In genomic region chr15:70252056-70252935, GRCh38 we compare ENCODE assay signal across 16 cellular contexts.
A peak's percentile ranks its signal among the peaks of the same experiment; 100 is the strongest.
DNase-seq lines count a peak whose midpoint lies in the region; ATAC-seq and TF ChIP-seq lines count a peak whose summit lies in the region.
"Had no signal": no experiment of that assay in that cellular context is flagged by ENCODE, and none has a peak within 500 bp of the region (broad histone marks: within the 10 kb centered on the region; RNA-seq: fewer than 3 reads in every experiment).

No MANE protein-coding gene starts in this region.

- ATAC-seq in DND-41 (ENCODE audit: insufficient read depth, low read depth) (peak; percentile 94), HG03439 (IDR thresholded peaks at IDR 0.05; ENCODE audit: unreplicated experiment) (no peak), GM18498 (IDR thresholded peaks at IDR 0.05; ENCODE audit: unreplicated experiment) (no peak)
- ATAC-seq in CD8-positive, alpha-beta T cell, result no peak
- ATAC-seq: body of pancreas; left cardiac atrium; naive thymus-derived CD8-positive, alpha-beta T cell; Panc1 had no signal

- no peaks in the 10 kb centered on the region for H3K9me3 ChIP-seq in DND-41 (ENCODE audit: insufficient read depth, low read length, severe bottlenecking)
- no peaks in the 10 kb centered on the region for H3K9me3 ChIP-seq in neuronal stem cell (replicated peaks in 1 of 2; ENCODE audit: control insufficient read depth in 2 of 2, insufficient read depth in 1 of 2, low read depth in 1 of 2, low read length in 2 of 2)
- no peaks in the 10 kb centered on the region for H3K9me3 ChIP-seq in CD8-positive, alpha-beta T cell (ENCODE audit: low read length)
- H3K9me3 ChIP-seq: body of pancreas had no signal

- intact Hi-C loops in CD8-positive, alpha-beta T cell (cut with DNase I, micrococcal nuclease), result no loop called here

- no peak overlapping the region for H3K4me3 Mint-ChIP-seq in CD8-positive, alpha-beta T cell
- H3K4me3 Mint-ChIP-seq: activated CD4-positive, alpha-beta memory T cell treated with anti-CD3 and anti-CD28 coated beads for 36 hours; naive thymus-derived CD8-positive, alpha-beta T cell had no signal

- H3K4me2 ChIP-seq in DND-41 (ENCODE audit: insufficient read depth, low read length) (no peak overlapping the region), neuronal stem cell (ENCODE audit: insufficient read depth, low read length, poor library complexity, severe bottlenecking) (no peak overlapping the region)

- no peak overlapping the region for H3K27ac Mint-ChIP-seq in CD8-positive, alpha-beta T cell
- H3K27ac Mint-ChIP-seq: activated CD4-positive, alpha-beta memory T cell treated with anti-CD3 and anti-CD28 coated beads for 36 hours had no signal

- no peak overlapping the region for H2BK12ac ChIP-seq in neuronal stem cell (ENCODE audit: low read length)

- H2AK5ac ChIP-seq in neuronal stem cell (ENCODE audit: low read depth, low read length), result peak overlapping the region; percentile 32

- H4K91ac ChIP-seq in neuronal stem cell (ENCODE audit: low read depth, low read length, poor library complexity), result no peak overlapping the region

- DNase-seq in DND-41 (peak; percentile 78), NCI-H146 (lab: John Stamatoyannopoulos, UW) (peak; percentile 80), NCI-H774 (lab: John Stamatoyannopoulos, UW) (peak; percentile 74), neuronal stem cell (ENCODE audit: low spot score) (no peak)
- no peak for DNase-seq in CD8-positive, alpha-beta T cell
- no peak for DNase-seq in stimulated activated CD4-positive, alpha-beta T cell treated with anti-CD3 and anti-CD28 coated beads, Interleukin-4, amount 100 ng/mL, for 1 hour
- DNase-seq: activated CD4-positive, alpha-beta memory T cell treated with anti-CD3 and anti-CD28 coated beads for 36 hours; activated gamma-delta T cell treated with Interleukin-2 at 50 U/mL for 16 hours; left cardiac atrium; naive thymus-derived CD8-positive, alpha-beta T cell; substantia nigra; T-helper 9 cell had no signal

- no peaks in the 10 kb centered on the region for H3K36me3 Mint-ChIP-seq in CD8-positive, alpha-beta T cell
- H3K36me3 Mint-ChIP-seq: activated CD4-positive, alpha-beta memory T cell treated with anti-CD3 and anti-CD28 coated beads for 36 hours; naive thymus-derived CD8-positive, alpha-beta T cell had no signal

- no peaks in the 10 kb centered on the region for H3K36me3 ChIP-seq in DND-41 (ENCODE audit: insufficient read depth, low read length)
- no peaks in the 10 kb centered on the region for H3K36me3 ChIP-seq in neuronal stem cell (replicated peaks in 1 of 2; ENCODE audit: control insufficient read depth in 2 of 2, insufficient read depth in 2 of 2, low read length in 2 of 2)
- no peaks in the 10 kb centered on the region for H3K36me3 ChIP-seq in CD8-positive, alpha-beta T cell (ENCODE audit: insufficient read depth, low read length)

- peaks cover 36% of the 10 kb centered on the region for H3K4me1 ChIP-seq in DND-41 (ENCODE audit: insufficient read depth, low read length)
- H3K4me1 ChIP-seq in neuronal stem cell (ENCODE audit: control insufficient read depth in 2 of 2, insufficient read depth in 1 of 2, low read depth in 1 of 2, low read length in 2 of 2), result peaks cover 6 to 15% of the 10 kb centered on the region in 2 donors
- peaks cover 24% of the 10 kb centered on the region for H3K4me1 ChIP-seq in CD8-positive, alpha-beta T cell (ENCODE audit: insufficient read depth, low read length)
- H3K4me1 ChIP-seq: body of pancreas had no signal

- peak overlapping the region; percentile 55 for H2BK15ac ChIP-seq in neuronal stem cell (ENCODE audit: low read length)

- H3K23ac ChIP-seq in neuronal stem cell (ENCODE audit: low read depth, low read length, poor library complexity), result no peak overlapping the region

- CTCF ChIA-PET in CD8-positive, alpha-beta T cell (lab: Charles Lee), result interaction anchor here (1.1 kb wide), 1 partner anchor 215 kb away, joined by 3 read pairs; no protein-coding TSS in a partner anchor

- H2BK120ac ChIP-seq in neuronal stem cell (ENCODE audit: low read depth, low read length), result no peak overlapping the region

- H2AFZ ChIP-seq in DND-41 (ENCODE audit: low read depth, low read length) (no peak overlapping the region), neuronal stem cell (ENCODE audit: low read length) (no peak overlapping the region)

- H3K27ac ChIP-seq in DND-41 (ENCODE audit: low read length), result peak overlapping the region; percentile 18; the same call in 1 of the 2 replicates
- H3K27ac ChIP-seq in neuronal stem cell (replicated peaks; ENCODE audit: low read length), result no peak overlapping the region
- H3K27ac ChIP-seq in CD8-positive, alpha-beta T cell (ENCODE audit: low read depth, low read length), result no peak overlapping the region
- H3K27ac ChIP-seq: body of pancreas had no signal

- H3K27me3 Mint-ChIP-seq in CD8-positive, alpha-beta T cell (ENCODE audit: low read depth), result no peaks in the 10 kb centered on the region
- H3K27me3 Mint-ChIP-seq: naive thymus-derived CD8-positive, alpha-beta T cell had no signal

- H3K9ac ChIP-seq in DND-41 (ENCODE audit: low read depth, low read length) (no peak overlapping the region), neuronal stem cell (ENCODE audit: low read depth, low read length, poor library complexity) (no peak overlapping the region)

- H3K79me1 ChIP-seq in neuronal stem cell (ENCODE audit: low read depth, low read length), result no peaks in the 10 kb centered on the region

- no peak overlapping the region for H2BK5ac ChIP-seq in neuronal stem cell (ENCODE audit: low read length)

- H3K27me3 ChIP-seq in DND-41 (ENCODE audit: insufficient read depth, low read length, poor library complexity), result no peaks in the 10 kb centered on the region
- peaks cover 0 to 3% (median 0%) of the 10 kb centered on the region in 3 experiments for H3K27me3 ChIP-seq in neuronal stem cell (ENCODE audit: control insufficient read depth in 3 of 3, insufficient read depth in 3 of 3, low read depth in 1 of 3, low read length in 3 of 3)
- no peaks in the 10 kb centered on the region for H3K27me3 ChIP-seq in CD8-positive, alpha-beta T cell (ENCODE audit: insufficient read depth, low read length)
- H3K27me3 ChIP-seq: body of pancreas had no signal

- no peaks in the 10 kb centered on the region for H3K79me2 ChIP-seq in DND-41 (ENCODE audit: insufficient read depth, low read length)

- H4K8ac ChIP-seq in neuronal stem cell (ENCODE audit: low read depth, low read length), result no peak overlapping the region

- H3K4ac ChIP-seq in neuronal stem cell (ENCODE audit: low read length), result no peak overlapping the region

- TF ChIP-seq CTCF in DND-41 (IDR thresholded peaks at IDR 0.05; ENCODE audit: borderline replicate concordance, extremely low read depth, low read length, poor library complexity, severe bottlenecking), result no peak
- TF ChIP-seq CTCF in CD8-positive, alpha-beta T cell (IDR thresholded peaks at IDR 0.05), result no peak

- no peaks in the 10 kb centered on the region for H3K9me3 Mint-ChIP-seq in CD8-positive, alpha-beta T cell
- H3K9me3 Mint-ChIP-seq: activated CD4-positive, alpha-beta memory T cell treated with anti-CD3 and anti-CD28 coated beads for 36 hours; naive thymus-derived CD8-positive, alpha-beta T cell had no signal

- H4K20me1 ChIP-seq in DND-41 (ENCODE audit: insufficient read depth, low read length), result no peaks in the 10 kb centered on the region

- WGBS in neuronal stem cell (ENCODE audit: extremely low coverage in 2 of 2, insufficient read length in 2 of 2, insufficient replicate concordance in 1 of 2), 2 donors, result no CpG with 5 or more reads among the region's 21 CpGs

- peaks cover 31% of the 10 kb centered on the region for H3K4me1 Mint-ChIP-seq in CD8-positive, alpha-beta T cell (ENCODE audit: low read depth)

- peak overlapping the region; percentile 54 for H3K18ac ChIP-seq in neuronal stem cell (ENCODE audit: low read length)

- POLR2A ChIA-PET in CD8-positive, alpha-beta T cell (lab: Charles Lee), result no interaction called here

- H3K14ac ChIP-seq in neuronal stem cell (ENCODE audit: low read length), result no peak overlapping the region

- H3K4me3 ChIP-seq in DND-41 (ENCODE audit: low read depth in 1 of 2, low read length in 2 of 2) (no peak overlapping the region), neuronal stem cell (ENCODE audit: low read length in 2 of 2) (no peak overlapping the region)
- no peak overlapping the region for H3K4me3 ChIP-seq in CD8-positive, alpha-beta T cell (ENCODE audit: low read depth, low read length)
- H3K4me3 ChIP-seq: body of pancreas had no signal

Comparison
In these comparisons a context has a peak if more than half of its experiments do, and no peak if none do; other contexts are left out.
1. DNase-seq: peak in DND-41 (single experiment), NCI-H146 (single experiment) and NCI-H774 (single experiment); none in neuronal stem cell (single experiment), CD8-positive, alpha-beta T cell (0 of 7) and stimulated activated CD4-positive, alpha-beta T cell treated with anti-CD3 and anti-CD28 coated beads, Interleukin-4, amount 100 ng/mL, for 1 hour (single experiment).